1 cellular context compared by ENCODE assay signal in genomic region chr10:114427124-114427852, GRCh38.
TF ChIP-seq lines count a peak whose summit lies in the region.

No MANE protein-coding gene starts in this region.

TF ChIP-seq in H1, 55 proteins besides CTCF, POLR2A, EP300 and RAD21:
- TF ChIP-seq KDM5A (IDR thresholded peaks at IDR 0.05; ENCODE audit: low read length) (no peak), EGR1 (IDR thresholded peaks at IDR 0.05; ENCODE audit: borderline replicate concordance, low read depth, low read length) (no peak), ASH2L (IDR thresholded peaks at IDR 0.05; ENCODE audit: low read length) (no peak), SP4 (IDR thresholded peaks at IDR 0.05; ENCODE audit: low read length) (no peak), CHD7 (IDR thresholded peaks at IDR 0.05; ENCODE audit: insufficient replicate concordance, low read length) (no peak), HDAC2 (IDR thresholded peaks at IDR 0.05; ENCODE audit: borderline replicate concordance in 1 of 2, low read depth in 2 of 2, low read length in 2 of 2) (no peak), CBX8 (IDR thresholded peaks at IDR 0.05; ENCODE audit: borderline replicate concordance, low read depth, low read length) (no peak), TBP (IDR thresholded peaks at IDR 0.05; ENCODE audit: low read depth, low read length) (no peak), NRF1 (IDR thresholded peaks at IDR 0.05; ENCODE audit: low read depth, low read length) (no peak), SAP30 (IDR thresholded peaks at IDR 0.05; ENCODE audit: insufficient read depth, insufficient replicate concordance, low read length) (no peak), YY1 (IDR thresholded peaks at IDR 0.05; ENCODE audit: low read depth, low read length) (no peak), NANOG (IDR thresholded peaks at IDR 0.05; ENCODE audit: insufficient read depth, low read depth, low read length, poor library complexity, severe bottlenecking) (no peak), ZNF274 (IDR thresholded peaks at IDR 0.05; ENCODE audit: borderline replicate concordance, extremely low read depth, low read length) (no peak), RXRA (IDR thresholded peaks at IDR 0.05; ENCODE audit: insufficient read depth, low read depth, low read length) (no peak), JUN (IDR thresholded peaks at IDR 0.05; ENCODE audit: low read depth, low read length) (no peak), SRF (IDR thresholded peaks at IDR 0.05; ENCODE audit: low read depth, low read length) (no peak), POU5F1 (IDR thresholded peaks at IDR 0.05; ENCODE audit: low read depth, low read length) (no peak), TEAD4 (IDR thresholded peaks at IDR 0.05; ENCODE audit: low read depth, low read length) (no peak), HDAC6 (IDR thresholded peaks at IDR 0.05; ENCODE audit: low read depth, low read length) (no peak)
